In the genomic region with DNA sequence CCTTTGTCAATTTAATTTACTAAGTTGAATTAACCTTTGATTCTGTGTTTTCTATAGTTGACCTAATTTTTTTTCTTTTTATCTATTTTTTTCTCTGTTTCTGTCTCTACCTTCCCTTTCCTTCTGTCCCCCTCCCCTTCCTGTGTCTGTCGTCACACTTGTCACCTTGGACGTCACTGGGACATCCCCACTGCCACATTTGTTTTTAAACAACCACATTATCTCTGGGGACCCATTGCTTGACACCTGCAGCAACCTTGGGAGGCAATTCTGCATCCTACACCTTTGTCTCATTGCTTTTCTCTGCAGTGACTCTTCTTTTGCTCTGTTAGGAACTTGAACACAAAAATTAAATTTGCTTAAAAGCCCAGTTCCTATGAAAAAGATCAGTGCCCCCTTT, we compare ENCODE assay signal across 22 cellular contexts.
"Had no signal": no experiment of that assay in that cellular context is flagged by ENCODE, and none has a peak within 500 bp of the region (broad histone marks: within the 10 kb centered on the region; RNA-seq: fewer than 3 reads in every experiment).

No MANE protein-coding gene starts in this region.

- H3K4me3 Mint-ChIP-seq: activated naive CD8-positive, alpha-beta T cell treated with anti-CD3 and anti-CD28 coated beads, Interleukin-2, amount 50 U/mL, for 24 hours; brain; central memory CD8-positive, alpha-beta T cell; neural progenitor cell; stimulated activated effector memory CD8-positive, alpha-beta T cell treated with anti-CD3 and anti-CD28 coated beads, Interleukin-12 subunit alpha, Interleukin-12 subunit beta, amount 100 ng/mL, for 72 hours; T-helper 2 cell treated with Interferon-gamma antibody and Interleukin-4, amounts not matched to agents 5 μg/mL and 100 μg/mL, for 36 hours had no signal

- H3K9ac ChIP-seq: neural progenitor cell had no signal

- H3K27me3 ChIP-seq: gastrocnemius medialis, heart right ventricle, neural progenitor cell, ovary, upper lobe of right lung had no signal

- H3K9me3 Mint-ChIP-seq: activated naive CD8-positive, alpha-beta T cell treated with anti-CD3 and anti-CD28 coated beads, Interleukin-2, amount 50 U/mL, for 24 hours; brain; central memory CD8-positive, alpha-beta T cell; neural progenitor cell; stimulated activated effector memory CD8-positive, alpha-beta T cell treated with anti-CD3 and anti-CD28 coated beads, Interleukin-12 subunit alpha, Interleukin-12 subunit beta, amount 100 ng/mL, for 72 hours; T-helper 2 cell treated with Interferon-gamma antibody and Interleukin-4, amounts not matched to agents 5 μg/mL and 100 μg/mL, for 36 hours had no signal

- H3K4me3 ChIP-seq: coronary artery, gastrocnemius medialis, heart right ventricle, left ventricle myocardium inferior, neural progenitor cell, ovary, psoas muscle, skin epidermis, thoracic aorta, upper lobe of right lung had no signal

- H3K9me3 ChIP-seq: gastrocnemius medialis, heart right ventricle, left ventricle myocardium inferior, ovary, psoas muscle, thoracic aorta, upper lobe of right lung had no signal

- H3K4me1 Mint-ChIP-seq: activated naive CD8-positive, alpha-beta T cell treated with anti-CD3 and anti-CD28 coated beads, Interleukin-2, amount 50 U/mL, for 24 hours; central memory CD8-positive, alpha-beta T cell had no signal

- H3K27ac ChIP-seq: coronary artery, gastrocnemius medialis, neural progenitor cell, ovary, psoas muscle, skin epidermis, thoracic aorta, upper lobe of right lung had no signal

- H3K27ac Mint-ChIP-seq: activated naive CD8-positive, alpha-beta T cell treated with anti-CD3 and anti-CD28 coated beads, Interleukin-2, amount 50 U/mL, for 24 hours; neural progenitor cell; stimulated activated effector memory CD8-positive, alpha-beta T cell treated with anti-CD3 and anti-CD28 coated beads, Interleukin-12 subunit alpha, Interleukin-12 subunit beta, amount 100 ng/mL, for 72 hours; T-helper 2 cell treated with Interferon-gamma antibody and Interleukin-4, amounts not matched to agents 5 μg/mL and 100 μg/mL, for 36 hours had no signal

- DNase-seq: activated CD4-positive, alpha-beta T cell treated with anti-CD3 and anti-CD28 coated beads for 48 hours; activated CD8-positive, alpha-beta memory T cell treated with anti-CD3 and anti-CD28 coated beads for 24 hours; activated naive CD4-positive, alpha-beta T cell treated with Interleukin-2 at 50 U/mL for 16 hours; activated naive CD8-positive, alpha-beta T cell treated with anti-CD3 and anti-CD28 coated beads, Interleukin-2, amount 50 U/mL, for 24 hours; effector CD4-positive, alpha-beta T cell; gastrocnemius medialis; heart right ventricle; kidney glomerular epithelial cell; left ventricle myocardium inferior; ovary; psoas muscle; right cardiac atrium; stimulated activated CD4-positive, alpha-beta T cell treated with anti-CD3 and anti-CD28 coated beads, Interleukin-4, amount 100 ng/mL, for 1 hour; upper lobe of right lung had no signal

- H3K27me3 Mint-ChIP-seq: activated naive CD8-positive, alpha-beta T cell treated with anti-CD3 and anti-CD28 coated beads, Interleukin-2, amount 50 U/mL, for 24 hours; brain had no signal

- H3K36me3 ChIP-seq: gastrocnemius medialis, left ventricle myocardium inferior, neural progenitor cell, ovary, upper lobe of right lung had no signal

- H3K4me2 ChIP-seq: neural progenitor cell had no signal

- ATAC-seq: activated naive CD8-positive, alpha-beta T cell treated with anti-CD3 and anti-CD28 coated beads, Interleukin-2, amount 50 U/mL, for 24 hours; psoas muscle; stimulated activated effector memory CD8-positive, alpha-beta T cell treated with anti-CD3 and anti-CD28 coated beads, Interleukin-12 subunit alpha, Interleukin-12 subunit beta, amount 100 ng/mL, for 72 hours; upper lobe of right lung had no signal

- H3K4me1 ChIP-seq: gastrocnemius medialis, neural progenitor cell, psoas muscle, upper lobe of right lung had no signal

- H3K36me3 Mint-ChIP-seq: stimulated activated effector memory CD8-positive, alpha-beta T cell treated with anti-CD3 and anti-CD28 coated beads, Interleukin-12 subunit alpha, Interleukin-12 subunit beta, amount 100 ng/mL, for 72 hours had no signal
